In the genomic region with DNA sequence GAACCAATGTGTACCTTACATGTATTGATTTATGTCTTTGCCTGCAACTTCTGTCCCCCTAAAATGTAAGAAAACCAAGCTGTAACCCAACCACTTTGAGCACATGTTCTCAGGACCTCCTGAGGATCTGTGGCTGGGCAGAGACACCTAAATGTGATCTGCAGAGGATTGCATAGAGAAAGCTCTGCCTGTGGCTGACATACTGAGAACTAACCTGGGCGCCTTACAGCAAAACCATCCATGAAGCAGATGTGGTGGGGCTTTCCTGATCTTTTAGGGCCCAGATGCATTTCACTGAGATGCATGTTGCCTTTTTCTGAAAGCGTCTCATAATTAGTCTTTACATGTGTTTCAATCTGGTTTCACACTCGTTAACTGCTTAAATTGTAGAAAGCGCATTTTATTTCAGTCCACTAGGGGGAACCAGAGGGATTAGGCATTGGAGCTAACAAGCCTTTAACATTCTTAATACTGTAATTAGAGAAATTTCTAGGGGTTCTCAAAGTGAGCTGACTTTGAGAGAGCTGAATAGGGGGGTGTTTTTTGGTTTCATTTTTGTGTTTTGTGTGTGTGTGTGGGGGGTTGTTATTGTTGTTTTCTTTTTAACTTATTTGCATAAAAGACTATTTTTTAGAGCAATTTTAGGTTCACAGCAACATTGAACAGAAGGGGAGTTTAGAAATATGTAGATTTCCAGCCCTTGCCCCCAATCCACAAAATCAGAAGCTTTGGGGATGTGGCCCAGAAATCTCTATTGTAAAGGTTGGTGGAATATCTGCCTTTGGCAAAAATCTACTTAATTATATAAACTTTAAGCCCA, we compare ENCODE assay signal across 9 cellular contexts. TPM values are rescaled to one million over a fixed set of nuclear protein-coding genes. Genes with fewer than 3 reads are reported as not detected.
DNase-seq lines count a peak whose midpoint lies in the region; ATAC-seq and TF ChIP-seq lines count a peak whose summit lies in the region.
"Had no signal": no experiment of that assay in that cellular context is flagged by ENCODE, and none has a peak within 500 bp of the region (broad histone marks: within the 10 kb centered on the region; RNA-seq: fewer than 3 reads in every experiment).

No MANE protein-coding gene starts in this region.

- no peaks in the 10 kb centered on the region for H3K36me3 Mint-ChIP-seq in brain

- peak; percentile 77 for ATAC-seq in GM21360 (IDR thresholded peaks at IDR 0.05; ENCODE audit: unreplicated experiment)
- ATAC-seq in HG03521 (IDR thresholded peaks at IDR 0.05; ENCODE audit: unreplicated experiment) = peak; percentile 79
- ATAC-seq in stimulated activated naive CD8-positive, alpha-beta T cell treated with anti-CD3 and anti-CD28 coated beads, Interleukin-15, Interleukin-2, amounts not matched to agents 100 U/mL and 50 U/mL, for 24 hours = peak; percentile 72

- H3K27ac Mint-ChIP-seq in brain = peak overlapping the region in 2 of 5 experiments; percentile 4 to 13
- H3K27ac Mint-ChIP-seq: dendritic cell treated with granulocyte-macrophage colony-stimulating factor and Interleukin-4, amounts not matched to agents 40 ng/mL and 50 ng/mL, for 4 days had no signal

- peaks cover 0 to 6% (median 0%) of the 10 kb centered on the region in 5 experiments for H3K9me3 Mint-ChIP-seq in brain
- H3K9me3 Mint-ChIP-seq: dendritic cell treated with granulocyte-macrophage colony-stimulating factor and Interleukin-4, amounts not matched to agents 40 ng/mL and 50 ng/mL, for 4 days had no signal

- TF ChIP-seq CTCF in brain (conservative IDR thresholded peaks at IDR 0.05) = peak; percentile 62 to 79

- peaks cover 38% of the 10 kb centered on the region for H3K4me1 Mint-ChIP-seq in brain

- DNase-seq in ELF-1 (ENCODE audit: low read depth, low spot score) = peak; percentile 64
- peak; percentile 64 for DNase-seq in NCI-H774 (lab: John Stamatoyannopoulos, UW)
- DNase-seq in islet precursor cell = peak; percentile 62
- DNase-seq in stimulated activated naive CD8-positive, alpha-beta T cell treated with anti-CD3 and anti-CD28 coated beads, Interleukin-15, Interleukin-2, amounts not matched to agents 100 U/mL and 50 U/mL, for 24 hours = no peak
- DNase-seq in activated naive CD4-positive, alpha-beta T cell (lab: John Stamatoyannopoulos, UW) = no peak

- peaks cover 11% of the 10 kb centered on the region for H3K27me3 Mint-ChIP-seq in brain

- H3K4me3 Mint-ChIP-seq in brain = peak overlapping the region in 1 of 5 experiments; percentile 3
- H3K4me3 Mint-ChIP-seq: dendritic cell treated with granulocyte-macrophage colony-stimulating factor and Interleukin-4, amounts not matched to agents 40 ng/mL and 50 ng/mL, for 4 days had no signal

RNA-seq across cellular contexts. Expression of gene FAM184A, which starts 50.9 kb away (rescaled TPM):
- polyA plus RNA-seq in brain (ENCODE audit: insufficient read depth, low read depth, low replicate concordance) = 8.5 TPM

Comparison
In these comparisons a context has a peak if more than half of its experiments do, and no peak if none do; other contexts are left out.
1. DNase-seq: peak in ELF-1 (single experiment), NCI-H774 (single experiment) and islet precursor cell (single experiment); none in stimulated activated naive CD8-positive, alpha-beta T cell treated with anti-CD3 and anti-CD28 coated beads, Interleukin-15, Interleukin-2, amounts not matched to agents 100 U/mL and 50 U/mL, for 24 hours (single experiment) and activated naive CD4-positive, alpha-beta T cell (0 of 4).
2. Peak in every context shown above with its lines, with median percentiles within 50 percentile points of each other: ATAC-seq.